8 cellular contexts compared by ENCODE assay signal in genomic region chr16:20774703-20775362, GRCh38. TPM values are rescaled to one million over a fixed set of nuclear protein-coding genes. Genes with fewer than 3 reads are reported as not detected.
DNase-seq lines count a peak whose midpoint lies in the region; ATAC-seq and TF ChIP-seq lines count a peak whose summit lies in the region.

No MANE protein-coding gene starts in this region.

- no peaks in the 10 kb centered on the region for H3K9me3 ChIP-seq in OCI-LY1 (ENCODE audit: low read length)

- no peaks in the 10 kb centered on the region for H3K36me3 ChIP-seq in OCI-LY1 (ENCODE audit: insufficient read depth, low read length)

- no peaks in the 10 kb centered on the region for H3K79me2 ChIP-seq in OCI-LY1 (ENCODE audit: insufficient read depth, low read length)

- H3K9ac ChIP-seq in OCI-LY1 (ENCODE audit: low read length): no peak overlapping the region

- no peak overlapping the region for H3K4me2 ChIP-seq in OCI-LY1 (ENCODE audit: low read length)

- no peaks in the 10 kb centered on the region for H3K9me2 ChIP-seq in OCI-LY1 (ENCODE audit: low read depth, low read length)

- peak; percentile 68 for DNase-seq in COLO829 (ENCODE audit: low spot score)
- peak; percentile 32 for DNase-seq in activated T-cell treated with anti-CD3 and anti-CD28 coated beads for 24 hours (ENCODE audit: low read depth)
- peak; percentile 33 for DNase-seq in fibroblast of the aortic adventitia (ENCODE audit: low read depth)
- peak; percentile 8 for DNase-seq in pons (ENCODE audit: low spot score)

- no peaks in the 10 kb centered on the region for H3K4me1 ChIP-seq in OCI-LY1 (ENCODE audit: insufficient read depth, low read length, severe bottlenecking)

- ATAC-seq in HG02642 (IDR thresholded peaks at IDR 0.05; ENCODE audit: poor library complexity, unreplicated experiment) (peak; percentile 48), HG02885 (IDR thresholded peaks at IDR 0.05; ENCODE audit: poor library complexity, unreplicated experiment) (no peak), HG02981 (IDR thresholded peaks at IDR 0.05; ENCODE audit: unreplicated experiment) (no peak)

- H2AFZ ChIP-seq in OCI-LY1 (ENCODE audit: low read length): no peak overlapping the region

- TF ChIP-seq CTCF in OCI-LY1 (IDR thresholded peaks at IDR 0.05; ENCODE audit: low read length): peak; percentile 88
- TF ChIP-seq CTCF in fibroblast of the aortic adventitia (IDR thresholded peaks at IDR 0.05; ENCODE audit: insufficient read depth, low read length): peak; percentile 68

- H3K4me3 ChIP-seq in OCI-LY1 (ENCODE audit: low read depth, low read length, poor library complexity, severe bottlenecking) (no peak overlapping the region), fibroblast of the aortic adventitia (ENCODE audit: low read depth, low read length) (no peak overlapping the region)

- no peaks in the 10 kb centered on the region for H3F3A ChIP-seq in OCI-LY1 (ENCODE audit: insufficient read depth, low read length)

- H3K27me3 ChIP-seq in OCI-LY1 (ENCODE audit: insufficient read depth, low read length): no peaks in the 10 kb centered on the region

- no peak overlapping the region for H3K27ac ChIP-seq in OCI-LY1 (ENCODE audit: low read depth, low read length, poor library complexity, severe bottlenecking)

- H4K20me1 ChIP-seq in OCI-LY1 (ENCODE audit: insufficient read depth, low read length): no peaks in the 10 kb centered on the region

RNA-seq across cellular contexts. Expression of gene ACSM3, which starts 11.0 kb away (rescaled TPM):
- total RNA-seq in fibroblast of the aortic adventitia (ENCODE audit: low replicate concordance): 0.27 and 0.65 TPM in 2 replicates

RNA-seq across cellular contexts. Expression of gene ERI2, which starts 31.4 kb away (rescaled TPM):
- total RNA-seq in fibroblast of the aortic adventitia (ENCODE audit: low replicate concordance): 13.7 and 32.7 TPM in 2 replicates

RNA-seq across cellular contexts. Expression of gene REXO5, which starts 31.5 kb away (rescaled TPM):
- 5.2 and 12.4 TPM in 2 replicates for total RNA-seq in fibroblast of the aortic adventitia (ENCODE audit: low replicate concordance)

RNA-seq across cellular contexts. Expression of gene THUMPD1, which starts 33.2 kb away (rescaled TPM):
- 17.3 and 58.2 TPM in 2 replicates for total RNA-seq in fibroblast of the aortic adventitia (ENCODE audit: low replicate concordance)

Comparison
In these comparisons a context has a peak if more than half of its experiments do, and no peak if none do; other contexts are left out.
1. DNase-seq: peak in every context shown above with its lines; median percentile 68 in COLO829; 33 in fibroblast of the aortic adventitia; 32 in activated T-cell treated with anti-CD3 and anti-CD28 coated beads for 24 hours; 8 in pons.